ENCODE assay signal across 8 cellular contexts in the genomic region with DNA sequence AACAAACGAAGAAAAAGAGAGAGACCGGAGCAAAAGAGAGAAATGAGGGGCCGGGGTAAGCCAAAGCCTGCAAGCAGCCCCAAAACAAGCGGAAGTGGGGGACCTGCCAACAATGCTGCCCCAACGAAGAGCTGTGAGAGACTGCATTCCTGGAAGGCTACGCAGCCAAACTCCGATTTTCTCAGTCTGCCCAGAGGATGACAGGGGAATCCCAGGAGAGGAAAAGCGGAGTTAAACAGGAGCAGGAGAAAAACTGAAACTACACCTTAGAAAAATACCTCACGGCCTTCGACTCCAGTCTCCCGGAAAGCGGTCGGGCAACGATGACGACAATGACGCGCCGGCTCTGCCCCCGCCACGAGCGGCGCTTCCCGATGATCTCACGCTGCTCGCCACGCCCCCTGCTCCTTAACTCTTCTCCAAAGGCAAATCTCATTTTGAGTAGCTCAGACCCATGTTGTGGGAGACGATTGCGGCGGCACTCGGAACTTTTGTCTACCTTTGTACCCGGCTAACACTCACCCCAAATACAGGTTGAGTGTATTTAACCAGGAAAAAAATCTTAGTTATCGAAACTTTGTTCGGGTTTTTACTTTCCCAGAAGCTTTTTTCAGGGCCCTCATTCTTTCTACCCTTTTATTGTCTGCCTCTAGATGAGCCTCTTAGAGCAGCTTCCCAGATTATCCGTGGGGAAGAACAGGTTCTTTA. TPM values are rescaled to one million over a fixed set of nuclear protein-coding genes. Genes with fewer than 3 reads are reported as not detected.
DNase-seq lines count a peak whose midpoint lies in the region; ATAC-seq, FAIRE-seq and TF ChIP-seq lines count a peak whose summit lies in the region.

A gene with protein sequence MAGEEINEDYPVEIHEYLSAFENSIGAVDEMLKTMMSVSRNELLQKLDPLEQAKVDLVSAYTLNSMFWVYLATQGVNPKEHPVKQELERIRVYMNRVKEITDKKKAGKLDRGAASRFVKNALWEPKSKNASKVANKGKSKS (minus strand): TSS at position 325 of the 708 bp plus-strand sequence. CDS start 15,694 bp downstream, outside the sequence.

- H3K9ac ChIP-seq in H1 (replicated peaks in 1 of 4; ENCODE audit: extremely low read depth in 1 of 4, low read depth in 3 of 4, low read length in 3 of 4) = peak within 1 kb of the TSS; percentile 92 to 98 (median 94)

- CTCF ChIA-PET in H1 (lab: Charles Lee; ENCODE audit: partially characterized antibody) = interaction anchor here (0.6 kb wide), 1 partner anchor 656 kb away, joined by 3 read pairs; no protein-coding TSS in a partner anchor

- peaks cover 2% of the 10 kb centered on the region; the same call in 1 of the 2 replicates for H3K79me1 ChIP-seq in H1 (ENCODE audit: low read depth, low read length)

- H2BK12ac ChIP-seq in H1 (ENCODE audit: low read depth, low read length) = peak within 1 kb of the TSS; percentile 80; the same call in 1 of the 2 replicates

- peak; percentile 96 to 99 for TF ChIP-seq POLR2A in H1 (IDR thresholded peaks at IDR 0.05; ENCODE audit: control extremely low read depth in 1 of 2, low read depth in 2 of 2, low read length in 2 of 2)

- H3K9me3 Mint-ChIP-seq in memory B cell = no peaks in the 10 kb centered on the region

- H2BK120ac ChIP-seq in H1 (replicated peaks; ENCODE audit: low read depth, low read length) = no peak within 1 kb of the TSS

- H3K79me2 ChIP-seq in H1 (ENCODE audit: control insufficient read depth in 1 of 2, insufficient read depth in 2 of 2, low read length in 2 of 2) = peaks cover 17 to 48% of the 10 kb centered on the region in 2 experiments

- peak within 1 kb of the TSS; percentile 90 for H3K4me3 Mint-ChIP-seq in memory B cell

- H2AK5ac ChIP-seq in H1 (ENCODE audit: low read depth, low read length) = no peak within 1 kb of the TSS

- peak; percentile 68 for DNase-seq in CMK (ENCODE audit: low read depth)
- DNase-seq in GM20000 (ENCODE audit: low spot score) = peak; percentile 84
- peak; percentile 92 for DNase-seq in HT1080 (ENCODE audit: low read depth)
- DNase-seq in NOMO-1 treated with DMSO at 0.1 percent for 48 hours (lab: John Stamatoyannopoulos, UW; ENCODE audit: unreplicated experiment) = peak; percentile 89
- peak; percentile 84 to 85 for DNase-seq in activated CD8-positive, alpha-beta memory T cell treated with anti-CD3 and anti-CD28 coated beads for 4 hours (ENCODE audit: low read depth in 2 of 2)
- DNase-seq in H1 (ENCODE audit: low read depth in 1 of 2, low spot score in 2 of 2) = peak; percentile 71 to 99
- peak; percentile 88 to 96 for DNase-seq in memory B cell (ENCODE audit: low spot score in 2 of 2)
- DNase-seq in stimulated activated CD8-positive, alpha-beta memory T cell treated with anti-CD3 and anti-CD28 coated beads, Interleukin-12 subunit alpha, Interleukin-12 subunit beta, amount 100 ng/mL, for 24 hours (ENCODE audit: extremely low read depth) = peak; percentile 81

- 3% methylated on average over 28 of the region's 34 CpGs; no CpG with 5 or more reads in 1 of the 2 experiments for WGBS in H1 (ENCODE audit: extremely low coverage in 1 of 2, insufficient coverage in 1 of 2, insufficient read length in 1 of 2, insufficient replicate concordance in 2 of 2, low coverage in 1 of 2, low lambda C conversion rate in 2 of 2, missing lambda C conversion rate in 1 of 2), 2 experiments

- no peaks in the 10 kb centered on the region for H3K36me3 ChIP-seq in H1 (ENCODE audit: control insufficient read depth in 2 of 4, insufficient read depth in 4 of 4, low read length in 3 of 4)

- H3K4me3 ChIP-seq in H1 (ENCODE audit: extremely low read depth in 1 of 4, insufficient read depth in 2 of 4, low read depth in 3 of 4, low read length in 4 of 4) = peak within 1 kb of the TSS; percentile 73 to 99 (median 86)

- H3K4me1 ChIP-seq in H1 (replicated peaks in 1 of 4; ENCODE audit: control insufficient read depth in 3 of 4, insufficient read depth in 4 of 4, low read length in 3 of 4) = no peaks in the 10 kb centered on the region

- no peaks in the 10 kb centered on the region for H3K9me3 ChIP-seq in H1 (ENCODE audit: insufficient read depth in 2 of 2, low read depth in 1 of 2, low read length in 1 of 2)

- no peak within 1 kb of the TSS for H4K91ac ChIP-seq in H1 (replicated peaks; ENCODE audit: insufficient read length, low read length)

- H3K36me3 Mint-ChIP-seq in memory B cell = peaks cover 9% of the 10 kb centered on the region

- POLR2A ChIA-PET in H1 (lab: Charles Lee; ENCODE audit: partially characterized antibody) = interaction anchor here (1.0 to 2.5 kb wide), 12 partner anchors 10 to 412 kb away, joined by 3 to 15 read pairs (median 4); a partner anchor contains a TSS

- no peak within 1 kb of the TSS for H3K4ac ChIP-seq in H1 (replicated peaks; ENCODE audit: insufficient read length, low read depth, low read length)

- peak within 1 kb of the TSS; percentile 97; the same call in 1 of the 2 replicates for H4K8ac ChIP-seq in H1 (ENCODE audit: extremely low read depth, insufficient read depth, low read length)

- peak within 1 kb of the TSS; percentile 61 for H4K5ac ChIP-seq in H1 (ENCODE audit: insufficient read length, low read depth, low read length)

- TF ChIP-seq CTCF in GM20000 (IDR thresholded peaks at IDR 0.05; ENCODE audit: extremely low read depth, missing control alignments) (no peak), H1 (IDR thresholded peaks at IDR 0.05; ENCODE audit: control extremely low read depth in 1 of 3, insufficient read depth in 1 of 3, low read depth in 1 of 3, low read length in 3 of 3) (no peak)

- H3K14ac ChIP-seq in H1 (ENCODE audit: insufficient read length) = no peak within 1 kb of the TSS

- H3K4me1 Mint-ChIP-seq in memory B cell = peaks cover 24% of the 10 kb centered on the region

- peak in 1 of 2 experiments; percentile 51; a peak in 1 of 3 replicates for TF ChIP-seq EP300 in H1 (IDR thresholded peaks at IDR 0.05; ENCODE audit: borderline replicate concordance in 1 of 2, low read depth in 2 of 2, low read length in 2 of 2)

- H3K27ac ChIP-seq in H1 (ENCODE audit: low read depth, low read length) = peak within 1 kb of the TSS; percentile 91

- peaks cover 2% of the 10 kb centered on the region for H3K27me3 Mint-ChIP-seq in memory B cell

- TF ChIP-seq RAD21 in H1 (IDR thresholded peaks at IDR 0.05 in 1 of 2, conservative IDR thresholded peaks at IDR 0.05 in 1 of 2; ENCODE audit: low read depth in 2 of 2, low read length in 2 of 2) = peak in 1 of 2 experiments; percentile 2; a peak in 1 of 4 replicates

- FAIRE-seq in H1 (lab: Jason Lieb, UNC) = no peak

- peak within 1 kb of the TSS; percentile 99 for H3K27ac Mint-ChIP-seq in memory B cell

- peaks cover 0 to 9% of the 10 kb centered on the region in 2 experiments for H4K20me1 ChIP-seq in H1 (replicated peaks in 1 of 2; ENCODE audit: control insufficient read depth in 1 of 2, insufficient read depth in 2 of 2, low read length in 2 of 2)

- H3K18ac ChIP-seq in H1 (ENCODE audit: extremely low read depth, low read length) = no peak within 1 kb of the TSS

- H3K23me2 ChIP-seq in H1 (ENCODE audit: low read depth, low read length) = no peaks in the 10 kb centered on the region

- peak within 1 kb of the TSS; percentile 83; the same call in 1 of the 2 replicates for H2AFZ ChIP-seq in H1 (ENCODE audit: low read length)

- ATAC-seq in memory B cell (ENCODE audit: low read depth) = peak; percentile 93

- no peak within 1 kb of the TSS for H2BK15ac ChIP-seq in H1 (ENCODE audit: low read length)

- H3K27me3 ChIP-seq in H1 (replicated peaks in 1 of 4; ENCODE audit: control insufficient read depth in 3 of 4, extremely low read depth in 1 of 4, insufficient read depth in 3 of 4, low read length in 3 of 4) = no peaks in the 10 kb centered on the region

- H2BK20ac ChIP-seq in H1 (ENCODE audit: low read length) = no peak within 1 kb of the TSS

- no peak within 1 kb of the TSS for H3K23ac ChIP-seq in H1 (ENCODE audit: insufficient read length)

- peak within 1 kb of the TSS; percentile 37 for H3K56ac ChIP-seq in H1 (replicated peaks; ENCODE audit: insufficient read length, low read depth, low read length)

- peak within 1 kb of the TSS; percentile 29; the same call in 1 of the 2 replicates for H2BK5ac ChIP-seq in H1 (ENCODE audit: low read depth, low read length)

- H3K4me2 ChIP-seq in H1 (ENCODE audit: insufficient read depth in 1 of 2, low read depth in 2 of 2, low read length in 2 of 2) = peak within 1 kb of the TSS; percentile 84 to 89

TF ChIP-seq in H1, 55 proteins besides CTCF, POLR2A, EP300 and RAD21 (continues in another document):
- TF ChIP-seq RBBP5 (IDR thresholded peaks at IDR 0.05; ENCODE audit: borderline replicate concordance, low read depth, low read length) = peak; percentile 91
- TF ChIP-seq TBP (IDR thresholded peaks at IDR 0.05; ENCODE audit: low read depth, low read length) = peak; percentile 92
- peak; percentile 89 for TF ChIP-seq KDM5A (IDR thresholded peaks at IDR 0.05; ENCODE audit: low read length)
- no peak for TF ChIP-seq EZH2 (IDR thresholded peaks at IDR 0.05; ENCODE audit: low read depth, low read length, severe bottlenecking)
- TF ChIP-seq, protein P1, sequence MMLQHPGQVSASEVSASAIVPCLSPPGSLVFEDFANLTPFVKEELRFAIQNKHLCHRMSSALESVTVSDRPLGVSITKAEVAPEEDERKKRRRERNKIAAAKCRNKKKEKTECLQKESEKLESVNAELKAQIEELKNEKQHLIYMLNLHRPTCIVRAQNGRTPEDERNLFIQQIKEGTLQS (IDR thresholded peaks at IDR 0.05; ENCODE audit: insufficient read depth, low read depth, low read length) = peak; percentile 97
- no peak for TF ChIP-seq KDM1A (IDR thresholded peaks at IDR 0.05; ENCODE audit: borderline replicate concordance, low read length)
- no peak for TF ChIP-seq HDAC2 (IDR thresholded peaks at IDR 0.05; ENCODE audit: borderline replicate concordance in 1 of 2, low read depth in 2 of 2, low read length in 2 of 2)
- peak; percentile 90 for TF ChIP-seq SP1 (IDR thresholded peaks at IDR 0.05; ENCODE audit: low read depth, low read length)
- TF ChIP-seq SRF (IDR thresholded peaks at IDR 0.05; ENCODE audit: low read depth, low read length) = peak; percentile 90
- TF ChIP-seq SIRT6 (IDR thresholded peaks at IDR 0.05; ENCODE audit: low read length) = no peak
- TF ChIP-seq ASH2L (IDR thresholded peaks at IDR 0.05; ENCODE audit: low read length) = peak; percentile 85

RNA-seq across cellular contexts. Expression of the gene that starts here (rescaled TPM):
- total RNA-seq in HT1080 (2014; rRNA removed; shearing (Covaris generic)) = 21.7 and 26.8 TPM in 2 replicates
- 62.8 and 66.0 TPM in 2 replicates for polyA plus RNA-seq in HT1080 (2015; cell fraction: cytosol; rRNA removed)
- 38.5 and 43.1 TPM in 2 replicates for polyA plus RNA-seq in HT1080 (2015; cell fraction: nucleus; rRNA removed)
- total RNA-seq in H1 (2021; fragmentation: NEBNext Ultra II Directional; extraction: Animal tissue kit (Norgen Biotek cat#: 25700)) = 20.5 and 24.1 TPM in 2 replicates
- 6.0 and 17.5 TPM in 2 replicates for polyA plus RNA-seq in H1 (2011; rRNA removed)
- 35.1 TPM for polyA plus RNA-seq in H1 (2011; cell fraction: cytosol; rRNA removed)
- polyA plus RNA-seq in H1 (2011; cell fraction: nucleus; rRNA removed) = 1.7 TPM
- polyA plus RNA-seq in H1 (2012, experiment 1 of 2) = 13.3 to 22.4 TPM (median 16.0 TPM) in 4 replicates
- polyA plus RNA-seq in H1 (2012, experiment 2 of 2) = 12.2 TPM
- 23.2 TPM for polyA plus RNA-seq in H1 (2013, experiment 1 of 2)
- 23.7 TPM for polyA plus RNA-seq in H1 (2013, experiment 2 of 2)
- 2.6 and 3.4 TPM in 2 replicates for polyA minus RNA-seq in H1 (2011; rRNA and poly(A)+ RNA removed)
- 4.2 TPM for polyA minus RNA-seq in H1 (2011; cell fraction: cytosol; rRNA and poly(A)+ RNA removed)
- 3.5 TPM for polyA minus RNA-seq in H1 (2011; cell fraction: nucleus; rRNA and poly(A)+ RNA removed)

Comparison
In these comparisons a context has a peak if more than half of its experiments do, and no peak if none do; other contexts are left out.
1. Peak in every context shown above with its lines: DNase-seq, ATAC-seq, H3K4me3 ChIP-seq and H3K27ac ChIP-seq.